ENCODE assay signal across 10 cellular contexts in the genomic region with DNA sequence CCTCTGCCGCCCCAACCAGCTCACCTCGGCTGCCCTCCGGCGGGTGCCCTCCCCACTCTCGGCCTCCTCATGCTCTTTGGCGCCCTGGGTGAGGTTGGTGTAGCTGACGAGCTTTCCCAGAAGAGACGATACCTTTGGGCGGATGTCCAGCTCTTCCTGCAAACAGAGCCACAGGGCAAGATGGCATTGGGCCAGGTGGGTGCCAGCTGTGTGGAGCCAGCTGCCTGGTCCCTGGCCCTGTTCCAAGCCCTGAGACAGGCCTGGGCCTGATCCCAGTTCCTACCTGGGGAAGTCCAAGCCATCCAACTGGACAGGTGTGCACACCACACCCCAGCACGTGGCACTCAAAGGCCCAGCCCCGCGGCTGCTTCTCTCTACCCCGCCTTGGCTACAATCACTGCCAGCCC. TPM values are rescaled to one million over a fixed set of nuclear protein-coding genes. Genes with fewer than 3 reads are reported as not detected.
DNase-seq lines count a peak whose midpoint lies in the region; ATAC-seq and TF ChIP-seq lines count a peak whose summit lies in the region.
"Had no signal": no experiment of that assay in that cellular context is flagged by ENCODE, and none has a peak within 500 bp of the region (broad histone marks: within the 10 kb centered on the region; RNA-seq: fewer than 3 reads in every experiment).

No MANE protein-coding gene starts in this region.

- TF ChIP-seq CTCF in right atrium auricular region (IDR thresholded peaks at IDR 0.05) = no peak
- TF ChIP-seq CTCF in suprapubic skin (IDR thresholded peaks at IDR 0.05) = no peak

- H3K4me3 ChIP-seq in right atrium auricular region (no peak overlapping the region), suprapubic skin (no peak overlapping the region)

- DNase-seq in NCI-H1105 treated with DMSO at 0.1 percent for 48 hours (lab: John Stamatoyannopoulos, UW) (peak; percentile 97), NCI-H774 (lab: John Stamatoyannopoulos, UW) (peak; percentile 89), right atrium auricular region (ENCODE audit: low spot score) (no peak), suprapubic skin (ENCODE audit: low spot score in 2 of 2) (peak in 1 of 2 donors; percentile 87), NCI-H2227 treated with DMSO at 0.1 percent for 48 hours (lab: John Stamatoyannopoulos, UW) (no peak), HuH-7 (ENCODE audit: low spot score) (no peak)
- no peak for DNase-seq in stimulated activated naive B cell treated with anti-CD40 and anti-IgM and Interleukin-4, amounts not matched to agents 10 μg/mL and 1 μg/mL and 100 μg/mL, for 72 hours
- DNase-seq: stimulated activated CD4-positive, alpha-beta T cell treated with anti-CD3 and anti-CD28 coated beads, Interleukin-1b, Interleukin-23, amount 100 ng/mL, for 48 hours had no signal

- H3K27me3 Mint-ChIP-seq in stimulated activated naive B cell treated with anti-CD40 and anti-IgM and Interleukin-4, amounts not matched to agents 10 μg/mL and 1 μg/mL and 100 μg/mL, for 72 hours = no peaks in the 10 kb centered on the region

- H3K27me3 ChIP-seq in right atrium auricular region (no peaks in the 10 kb centered on the region), suprapubic skin (no peaks in the 10 kb centered on the region)

- H3K4me1 Mint-ChIP-seq in stimulated activated naive B cell treated with anti-CD40 and anti-IgM and Interleukin-4, amounts not matched to agents 10 μg/mL and 1 μg/mL and 100 μg/mL, for 72 hours = peaks cover 17 to 29% of the 10 kb centered on the region in 2 donors

- peaks cover 0 to 83% of the 10 kb centered on the region in 2 donors for H3K4me1 ChIP-seq in right atrium auricular region
- H3K4me1 ChIP-seq in suprapubic skin = peaks cover 70% of the 10 kb centered on the region

- no peaks in the 10 kb centered on the region for H3K9me3 ChIP-seq in right atrium auricular region
- no peaks in the 10 kb centered on the region for H3K9me3 ChIP-seq in suprapubic skin

- WGBS in suprapubic skin = 58% methylated on average over 7 of the region's 13 CpGs

- H3K36me3 Mint-ChIP-seq in stimulated activated naive B cell treated with anti-CD40 and anti-IgM and Interleukin-4, amounts not matched to agents 10 μg/mL and 1 μg/mL and 100 μg/mL, for 72 hours = peaks cover 44 to 57% of the 10 kb centered on the region in 2 donors

- H3K27ac Mint-ChIP-seq in stimulated activated naive B cell treated with anti-CD40 and anti-IgM and Interleukin-4, amounts not matched to agents 10 μg/mL and 1 μg/mL and 100 μg/mL, for 72 hours = no peak overlapping the region
- H3K27ac Mint-ChIP-seq: WTC11 had no signal

- H3K4me3 Mint-ChIP-seq in stimulated activated naive B cell treated with anti-CD40 and anti-IgM and Interleukin-4, amounts not matched to agents 10 μg/mL and 1 μg/mL and 100 μg/mL, for 72 hours = no peak overlapping the region
- H3K4me3 Mint-ChIP-seq: WTC11 had no signal

- H3K9me3 Mint-ChIP-seq in stimulated activated naive B cell treated with anti-CD40 and anti-IgM and Interleukin-4, amounts not matched to agents 10 μg/mL and 1 μg/mL and 100 μg/mL, for 72 hours = no peaks in the 10 kb centered on the region
- H3K9me3 Mint-ChIP-seq: WTC11 had no signal

- no peak for TF ChIP-seq POLR2A in suprapubic skin (IDR thresholded peaks at IDR 0.05)

- H3K36me3 ChIP-seq in right atrium auricular region (peaks cover 77% of the 10 kb centered on the region), suprapubic skin (peaks cover 48% of the 10 kb centered on the region)

- H3K27ac ChIP-seq in right atrium auricular region (peak overlapping the region; percentile 96 to 99), suprapubic skin (peak overlapping the region; percentile 52)

- ATAC-seq in stimulated activated naive B cell treated with anti-CD40 and anti-IgM and Interleukin-4, amounts not matched to agents 10 μg/mL and 1 μg/mL and 100 μg/mL, for 72 hours (replicated peaks) = no peak
- ATAC-seq in GM19463 (IDR thresholded peaks at IDR 0.05; ENCODE audit: unreplicated experiment) = no peak
- ATAC-seq: WTC11 had no signal

- no peak for TF ChIP-seq EP300 in suprapubic skin (IDR thresholded peaks at IDR 0.05)

RNA-seq across cellular contexts. Expression of gene SLC12A4, which starts 6.9 kb away (rescaled TPM):
- total RNA-seq in right atrium auricular region (10 to 100 TPM; 39.5 to 85.9 TPM), suprapubic skin (100 to 1,000 TPM in 1 of 4 donors, 10 to 100 TPM in 3; 31.2 to 165 (median 72.2) TPM)

RNA-seq across cellular contexts. Expression of gene LCAT, which starts 17.6 kb away (rescaled TPM):
- total RNA-seq in right atrium auricular region (10 to 100 TPM in 1 of 2 donors, 1 to 10 TPM in 1; 2.9 to 11.8 TPM), suprapubic skin (10 to 100 TPM; 10.6 to 61.4 (median 22.6) TPM)

RNA-seq across cellular contexts. Expression of gene DPEP3, which starts 18.7 kb away (rescaled TPM):
- not detected for total RNA-seq in right atrium auricular region
- total RNA-seq in suprapubic skin = not detected

RNA-seq across cellular contexts. Expression of gene PSMB10, which starts 24.9 kb away (rescaled TPM):
- total RNA-seq in right atrium auricular region (10 to 100 TPM; 37.3 to 38.4 TPM), suprapubic skin (10 to 100 TPM; 13.5 to 31.2 (median 16.3) TPM)

RNA-seq across cellular contexts. Expression of gene CTRL, which starts 29.9 kb away (rescaled TPM):
- total RNA-seq in right atrium auricular region (under 1 TPM in 1 of 2 donors, not detected in 1; 0.59 TPM), suprapubic skin (1 to 10 TPM in 3 of 4 donors, under 1 TPM in 1; 0.55 to 2.7 (median 1.8) TPM)

Comparison
In these comparisons a context has a peak if more than half of its experiments do, and no peak if none do; other contexts are left out.
1. DNase-seq: peak in NCI-H1105 treated with DMSO at 0.1 percent for 48 hours (single experiment) and NCI-H774 (single experiment); none in right atrium auricular region (single experiment), stimulated activated naive B cell treated with anti-CD40 and anti-IgM and Interleukin-4, amounts not matched to agents 10 μg/mL and 1 μg/mL and 100 μg/mL, for 72 hours (single experiment), NCI-H2227 treated with DMSO at 0.1 percent for 48 hours (single experiment) and HuH-7 (single experiment).